In genomic region chr6:122389704-122390103, GRCh38 we compare ENCODE assay signal across 16 cellular contexts. TPM values are rescaled to one million over a fixed set of nuclear protein-coding genes. Genes with fewer than 3 reads are reported as not detected.
DNase-seq lines count a peak whose midpoint lies in the region; ATAC-seq and TF ChIP-seq lines count a peak whose summit lies in the region.
"Had no signal": no experiment of that assay in that cellular context is flagged by ENCODE, and none has a peak within 500 bp of the region (broad histone marks: within the 10 kb centered on the region; RNA-seq: fewer than 3 reads in every experiment).

No MANE protein-coding gene starts in this region.

- no peaks in the 10 kb centered on the region for H3K4me1 ChIP-seq in mesendoderm (ENCODE audit: control insufficient read depth, low read depth, low read length)
- no peaks in the 10 kb centered on the region for H3K4me1 ChIP-seq in Caco-2

- POLR2A ChIA-PET in Caco-2 (lab: Charles Lee), result no interaction called here

- no peak overlapping the region for H3K4me3 Mint-ChIP-seq in Caco-2 (ENCODE audit: unreplicated experiment)
- H3K4me3 Mint-ChIP-seq: activated naive CD8-positive, alpha-beta T cell; mesothelial cell of epicardium; neural progenitor cell had no signal

- no peaks in the 10 kb centered on the region for H3K9me3 Mint-ChIP-seq in Caco-2 (ENCODE audit: unreplicated experiment)
- H3K9me3 Mint-ChIP-seq: mesothelial cell of epicardium, neural progenitor cell had no signal

- H3K36me3 Mint-ChIP-seq in Caco-2 (ENCODE audit: insufficient read depth, unreplicated experiment), result no peaks in the 10 kb centered on the region
- H3K36me3 Mint-ChIP-seq: activated naive CD8-positive, alpha-beta T cell; mesothelial cell of epicardium; neural progenitor cell had no signal

- no TSS peak for BruUV-seq in Caco-2 (replicated peaks; lab: Mats Ljungman, UMichigan)

- peak; percentile 6 for DNase-seq in NCI-H1436 (lab: John Stamatoyannopoulos, UW)
- DNase-seq in NCI-H1436 treated with DMSO at 0.1 percent for 48 hours (lab: John Stamatoyannopoulos, UW), result no peak
- peak in 2 of 3 experiments; percentile 44 to 87 for DNase-seq in NCI-H1417 (lab: John Stamatoyannopoulos, UW)
- peak; percentile 92 for DNase-seq in NCI-H774 (lab: John Stamatoyannopoulos, UW)
- DNase-seq in mesendoderm, result peak; percentile 21
- no peak for DNase-seq in Caco-2
- no peak for DNase-seq in occipital lobe (lab: John Stamatoyannopoulos, UW)
- DNase-seq: 8988T; activated CD4-positive, CD25-positive, alpha-beta regulatory T cell; foreskin fibroblast; NCI-H226 had no signal

- H3K56ac ChIP-seq in mesendoderm (ENCODE audit: low read length), result no peak overlapping the region

- H4K5ac ChIP-seq in mesendoderm (ENCODE audit: low read length), result no peak overlapping the region

- H2BK5ac ChIP-seq in mesendoderm (ENCODE audit: low read length), result no peak overlapping the region

- no peaks in the 10 kb centered on the region for H3K4me1 Mint-ChIP-seq in Caco-2 (ENCODE audit: low read depth, unreplicated experiment)

- no peak for TF ChIP-seq CTCF in Caco-2 (IDR thresholded peaks at IDR 0.05; ENCODE audit: insufficient read depth in 1 of 2, low read depth in 1 of 2, low read length in 1 of 2, severe bottlenecking in 1 of 2, unreplicated experiment in 1 of 2)

- no peak overlapping the region for H2BK15ac ChIP-seq in mesendoderm (replicated peaks; ENCODE audit: low read depth)

- H3K9ac ChIP-seq in mesendoderm (ENCODE audit: low read length), result no peak overlapping the region
- H3K9ac ChIP-seq: neural progenitor cell had no signal

- no peaks in the 10 kb centered on the region for H3K79me1 ChIP-seq in mesendoderm (ENCODE audit: low read length)

- no peak overlapping the region for H4K8ac ChIP-seq in mesendoderm (ENCODE audit: low read depth, low read length)

- H3K4ac ChIP-seq in mesendoderm (ENCODE audit: low read depth, low read length), result no peak overlapping the region

- H3K4me3 ChIP-seq in mesendoderm (ENCODE audit: low read length), result no peak overlapping the region
- no peak overlapping the region for H3K4me3 ChIP-seq in Caco-2 (ENCODE audit: low read depth, low read length)
- H3K4me3 ChIP-seq: coronary artery, neural progenitor cell had no signal

- H3K79me2 ChIP-seq in mesendoderm (ENCODE audit: control insufficient read depth, insufficient read depth, low read length), result no peaks in the 10 kb centered on the region

- H3K27me3 Mint-ChIP-seq in Caco-2 (ENCODE audit: insufficient read depth, unreplicated experiment), result peaks cover 9% of the 10 kb centered on the region
- H3K27me3 Mint-ChIP-seq: activated naive CD8-positive, alpha-beta T cell had no signal

- H3K9me3 ChIP-seq in Caco-2, result no peaks in the 10 kb centered on the region

- WGBS in mesendoderm (ENCODE audit: extremely low coverage, insufficient coverage, low lambda C conversion rate), result no CpG with 5 or more reads among the region's 3 CpGs

- CTCF ChIA-PET in Caco-2 (lab: Charles Lee), result no interaction called here

- ATAC-seq in HG02588 (IDR thresholded peaks at IDR 0.05; ENCODE audit: unreplicated experiment), result no peak

- no peak overlapping the region for H3K23ac ChIP-seq in mesendoderm (ENCODE audit: low read length)

- no peak overlapping the region for H2AK5ac ChIP-seq in mesendoderm (ENCODE audit: low read length)

- H3K27ac ChIP-seq in mesendoderm (ENCODE audit: low read depth, low read length), result no peak overlapping the region
- H3K27ac ChIP-seq: coronary artery, neural progenitor cell had no signal

- H2BK120ac ChIP-seq in mesendoderm (ENCODE audit: low read depth, low read length), result no peak overlapping the region

- H3K4me2 ChIP-seq in mesendoderm (ENCODE audit: low read length), result no peak overlapping the region
- H3K4me2 ChIP-seq: neural progenitor cell had no signal

- peaks cover 27% of the 10 kb centered on the region for H3K27me3 ChIP-seq in mesendoderm (ENCODE audit: insufficient read depth, low read length, poor library complexity)
- no peaks in the 10 kb centered on the region for H3K27me3 ChIP-seq in Caco-2 (replicated peaks; ENCODE audit: control insufficient read depth, insufficient read depth, low read length)

- no peaks in the 10 kb centered on the region for H3K36me3 ChIP-seq in mesendoderm (ENCODE audit: control insufficient read depth, insufficient read depth, low read length)
- no peaks in the 10 kb centered on the region for H3K36me3 ChIP-seq in Caco-2 (ENCODE audit: control insufficient read depth, insufficient read depth, low read length)
- H3K36me3 ChIP-seq: neural progenitor cell had no signal

- intact Hi-C loops in Caco-2 (cut with micrococcal nuclease; ENCODE audit: unreplicated experiment), result no loop called here

- H3K18ac ChIP-seq in mesendoderm (ENCODE audit: low read length), result no peak overlapping the region

- H3K27ac Mint-ChIP-seq in Caco-2 (ENCODE audit: unreplicated experiment), result no peak overlapping the region
- H3K27ac Mint-ChIP-seq: activated naive CD8-positive, alpha-beta T cell; mesothelial cell of epicardium; neural progenitor cell had no signal

RNA-seq across cellular contexts. Expression of gene HSF2, which starts 9.7 kb away (rescaled TPM):
- polyA plus RNA-seq in mesendoderm (2013, experiment 1 of 2), result 8.8 TPM
- polyA plus RNA-seq in mesendoderm (2013, experiment 2 of 2), result 8.4 TPM
- 12.1 and 12.3 TPM in 2 replicates for total RNA-seq in Caco-2 (2022)
- total RNA-seq in occipital lobe, result 88.1 TPM

Comparison
In these comparisons a context has a peak if more than half of its experiments do, and no peak if none do; other contexts are left out.
1. DNase-seq: peak in NCI-H1436 (single experiment), NCI-H1417 (2 of 3), NCI-H774 (single experiment) and mesendoderm (single experiment); none in NCI-H1436 treated with DMSO at 0.1 percent for 48 hours (single experiment), Caco-2 (0 of 2) and occipital lobe (single experiment).